Comparison of ENCODE assay signal across 8 cellular contexts in genomic region chr19:19405919-19406877, GRCh38. TPM values are rescaled to one million over a fixed set of nuclear protein-coding genes. Genes with fewer than 3 reads are reported as not detected.
DNase-seq lines count a peak whose midpoint lies in the region; ATAC-seq and TF ChIP-seq lines count a peak whose summit lies in the region.

No MANE protein-coding gene starts in this region.

- H3K27ac Mint-ChIP-seq in CD14-positive monocyte: peak overlapping the region; percentile 84 to 94 (median 90)

- peak; percentile 17 for ATAC-seq in GM21515 (IDR thresholded peaks at IDR 0.05; ENCODE audit: unreplicated experiment)
- no peak for ATAC-seq in GM21423 (IDR thresholded peaks at IDR 0.05; ENCODE audit: unreplicated experiment)

- no peak for TF ChIP-seq CTCF in CD14-positive monocyte (IDR thresholded peaks at IDR 0.05)
- no peak for TF ChIP-seq CTCF in stomach (IDR thresholded peaks at IDR 0.05)

- H3K4me1 ChIP-seq in ectodermal cell (ENCODE audit: control insufficient read depth, insufficient read depth, low read length) (peaks cover 30% of the 10 kb centered on the region), mesodermal cell (ENCODE audit: control insufficient read depth, insufficient read depth, low read length, poor library complexity, severe bottlenecking) (peaks cover 36% of the 10 kb centered on the region), stomach (peaks cover 45 to 73% (median 63%) of the 10 kb centered on the region in 4 donors)

- H3K9me3 Mint-ChIP-seq in CD14-positive monocyte: no peaks in the 10 kb centered on the region

- no peak for TF ChIP-seq POLR2A in stomach (IDR thresholded peaks at IDR 0.05)

- H3K9me3 ChIP-seq in MG63 (no peaks in the 10 kb centered on the region), ectodermal cell (ENCODE audit: control insufficient read depth, low read length) (no peaks in the 10 kb centered on the region), mesodermal cell (ENCODE audit: control insufficient read depth, low read length) (no peaks in the 10 kb centered on the region), stomach (no peaks in the 10 kb centered on the region)

- H3K27me3 ChIP-seq in MG63: no peaks in the 10 kb centered on the region
- H3K27me3 ChIP-seq in ectodermal cell (ENCODE audit: control insufficient read depth, insufficient read depth, low read length, poor library complexity, severe bottlenecking): peaks cover 4% of the 10 kb centered on the region
- H3K27me3 ChIP-seq in stomach: no peaks in the 10 kb centered on the region

- intact Hi-C loops in CD14-positive monocyte (cut with micrococcal nuclease): loop anchor here in 1 of 2 donors (2.0 to 5.0 kb wide), 3 partner anchors 34 to 81 kb away; no protein-coding TSS in a partner anchor
- intact Hi-C loops in stomach (cut with DNase I; ENCODE audit: low total_unique reads): no loop called here

- H3K4me1 Mint-ChIP-seq in CD14-positive monocyte: peaks cover 74% of the 10 kb centered on the region

- H3K27ac ChIP-seq in ectodermal cell (ENCODE audit: insufficient read depth, low read depth, low read length, poor library complexity, severe bottlenecking): peak overlapping the region; percentile 79
- peak overlapping the region; percentile 80 for H3K27ac ChIP-seq in mesodermal cell (ENCODE audit: low read depth, low read length, severe bottlenecking)
- peak overlapping the region; percentile 92 to 96 (median 93) for H3K27ac ChIP-seq in stomach

- H3K4me3 Mint-ChIP-seq in CD14-positive monocyte: peak overlapping the region; percentile 92 to 96

- no peak for TF ChIP-seq EP300 in stomach (IDR thresholded peaks at IDR 0.05)

- DNase-seq in CD14-positive monocyte (ENCODE audit: low spot score) (no peak), MG63 (peak; percentile 75), stomach (peak; percentile 49)
- DNase-seq in activated CD4-positive, alpha-beta T cell treated with anti-CD3 and anti-CD28 coated beads for 1 hour: peak; percentile 15

- H3K36me3 Mint-ChIP-seq in CD14-positive monocyte: peaks cover 15 to 19% of the 10 kb centered on the region in 2 donors

- H3K27me3 Mint-ChIP-seq in CD14-positive monocyte (ENCODE audit: low read depth in 3 of 3): peaks cover 0 to 3% (median 2%) of the 10 kb centered on the region in 3 donors

- WGBS in ectodermal cell, 2 experiments: 1% methylated on average over 96 of the region's 96 CpGs
- WGBS in mesodermal cell (ENCODE audit: insufficient coverage in 2 of 2), 2 experiments: 0 to 1% methylated on average over 64 to 67 of the region's 96 CpGs
- WGBS in stomach, 5 donors: 0 to 2% (median 1%) methylated on average over 28 to 94 of the region's 96 CpGs

- H3K36me3 ChIP-seq in MG63 (peaks cover 23% of the 10 kb centered on the region), ectodermal cell (ENCODE audit: control insufficient read depth, insufficient read depth, low read length) (no peaks in the 10 kb centered on the region), mesodermal cell (ENCODE audit: control insufficient read depth, insufficient read depth, low read length) (peaks cover 13% of the 10 kb centered on the region), stomach (no peaks in the 10 kb centered on the region)

- H3K4me3 ChIP-seq in MG63 (peak overlapping the region; percentile 69), ectodermal cell (ENCODE audit: insufficient read depth, low read depth, low read length) (peak overlapping the region; percentile 69), mesodermal cell (ENCODE audit: extremely low read depth, insufficient read depth, low read length, poor library complexity, severe bottlenecking) (peak overlapping the region; percentile 69), stomach (peak overlapping the region; percentile 93 to 96 (median 96))

RNA-seq across cellular contexts. Expression of gene GATAD2A, which starts 0.7 kb away (rescaled TPM):
- polyA plus RNA-seq in CD14-positive monocyte (1 to 10 TPM; 8.0 to 8.7 TPM), stomach (10 to 100 TPM; 10.1 to 21.4 (median 17.9) TPM)
- 46.3 and 69.1 TPM in 2 replicates for total RNA-seq in MG63 (2014; rRNA removed; shearing (Covaris generic); ENCODE audit: low replicate concordance)
- 104 TPM for polyA plus RNA-seq in ectodermal cell (2013, experiment 1 of 4)
- polyA plus RNA-seq in ectodermal cell (2013, experiment 2 of 4): 102 TPM
- 58.0 TPM for polyA plus RNA-seq in ectodermal cell (2013, experiment 3 of 4)
- polyA plus RNA-seq in ectodermal cell (2013, experiment 4 of 4): 61.0 TPM
- 59.4 TPM for polyA plus RNA-seq in mesodermal cell (2013, experiment 1 of 2)
- polyA plus RNA-seq in mesodermal cell (2013, experiment 2 of 2): 55.6 TPM
- 100 to 1,000 TPM in 1 of 5 donors, 10 to 100 TPM in 3, 1 to 10 TPM in 1; 9.3 to 119 (median 27.2) TPM for total RNA-seq in stomach
